ENCODE assay signal across 1 cellular context in the genomic region with DNA sequence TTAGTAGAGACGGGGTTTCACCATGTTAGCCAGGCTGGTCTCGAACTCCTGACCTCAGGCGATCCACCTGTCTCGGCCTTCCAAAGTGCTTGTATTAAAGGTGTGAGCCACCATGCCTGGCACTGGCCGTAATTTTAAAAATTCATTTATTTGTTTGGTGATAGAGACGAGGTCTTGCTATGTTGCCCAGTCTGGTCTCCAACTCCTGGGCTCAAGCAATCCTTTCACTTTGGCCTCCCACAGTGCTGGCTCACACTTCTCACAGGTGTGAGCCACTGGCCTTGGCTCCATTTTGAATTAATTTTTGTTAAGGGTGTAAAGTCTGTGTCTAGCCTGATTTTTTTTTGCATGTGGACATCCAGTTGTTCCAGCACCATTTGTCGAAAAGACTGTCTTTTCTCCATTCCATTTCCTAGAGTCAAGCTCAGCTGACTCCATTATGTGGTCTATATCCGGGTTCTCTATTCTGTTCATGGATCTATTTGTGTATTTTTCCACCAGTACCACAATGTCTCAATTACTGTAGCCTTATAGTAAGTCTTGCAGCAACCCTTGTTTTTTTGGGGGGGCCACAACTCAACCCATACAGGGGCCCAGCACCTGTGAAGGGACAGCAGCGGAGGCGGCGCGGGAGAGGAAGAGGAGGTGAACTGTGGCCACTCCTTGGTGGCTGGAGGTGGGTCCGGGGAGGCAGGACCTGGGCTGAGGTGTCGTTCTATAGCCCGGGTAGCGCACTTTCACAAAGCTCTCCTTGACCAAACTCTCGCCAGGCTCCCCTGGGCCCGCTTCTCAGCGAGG.
TF ChIP-seq lines count a peak whose summit lies in the region.

No MANE protein-coding gene starts in this region.

TF ChIP-seq in SK-N-SH, 30 proteins besides CTCF, POLR2A, EP300 and RAD21 (continued from another document):
- TF ChIP-seq, protein P1, sequence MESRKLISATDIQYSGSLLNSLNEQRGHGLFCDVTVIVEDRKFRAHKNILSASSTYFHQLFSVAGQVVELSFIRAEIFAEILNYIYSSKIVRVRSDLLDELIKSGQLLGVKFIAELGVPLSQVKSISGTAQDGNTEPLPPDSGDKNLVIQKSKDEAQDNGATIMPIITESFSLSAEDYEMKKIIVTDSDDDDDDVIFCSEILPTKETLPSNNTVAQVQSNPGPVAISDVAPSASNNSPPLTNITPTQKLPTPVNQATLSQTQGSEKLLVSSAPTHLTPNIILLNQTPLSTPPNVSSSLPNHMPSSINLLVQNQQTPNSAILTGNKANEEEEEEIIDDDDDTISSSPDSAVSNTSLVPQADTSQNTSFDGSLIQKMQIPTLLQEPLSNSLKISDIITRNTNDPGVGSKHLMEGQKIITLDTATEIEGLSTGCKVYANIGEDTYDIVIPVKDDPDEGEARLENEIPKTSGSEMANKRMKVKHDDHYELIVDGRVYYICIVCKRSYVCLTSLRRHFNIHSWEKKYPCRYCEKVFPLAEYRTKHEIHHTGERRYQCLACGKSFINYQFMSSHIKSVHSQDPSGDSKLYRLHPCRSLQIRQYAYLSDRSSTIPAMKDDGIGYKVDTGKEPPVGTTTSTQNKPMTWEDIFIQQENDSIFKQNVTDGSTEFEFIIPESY (IDR thresholded peaks at IDR 0.05; ENCODE audit: borderline replicate concordance, low read depth) = no peak
- TF ChIP-seq FOXM1 (IDR thresholded peaks at IDR 0.05; ENCODE audit: low read depth) = no peak
